In the genomic region with DNA sequence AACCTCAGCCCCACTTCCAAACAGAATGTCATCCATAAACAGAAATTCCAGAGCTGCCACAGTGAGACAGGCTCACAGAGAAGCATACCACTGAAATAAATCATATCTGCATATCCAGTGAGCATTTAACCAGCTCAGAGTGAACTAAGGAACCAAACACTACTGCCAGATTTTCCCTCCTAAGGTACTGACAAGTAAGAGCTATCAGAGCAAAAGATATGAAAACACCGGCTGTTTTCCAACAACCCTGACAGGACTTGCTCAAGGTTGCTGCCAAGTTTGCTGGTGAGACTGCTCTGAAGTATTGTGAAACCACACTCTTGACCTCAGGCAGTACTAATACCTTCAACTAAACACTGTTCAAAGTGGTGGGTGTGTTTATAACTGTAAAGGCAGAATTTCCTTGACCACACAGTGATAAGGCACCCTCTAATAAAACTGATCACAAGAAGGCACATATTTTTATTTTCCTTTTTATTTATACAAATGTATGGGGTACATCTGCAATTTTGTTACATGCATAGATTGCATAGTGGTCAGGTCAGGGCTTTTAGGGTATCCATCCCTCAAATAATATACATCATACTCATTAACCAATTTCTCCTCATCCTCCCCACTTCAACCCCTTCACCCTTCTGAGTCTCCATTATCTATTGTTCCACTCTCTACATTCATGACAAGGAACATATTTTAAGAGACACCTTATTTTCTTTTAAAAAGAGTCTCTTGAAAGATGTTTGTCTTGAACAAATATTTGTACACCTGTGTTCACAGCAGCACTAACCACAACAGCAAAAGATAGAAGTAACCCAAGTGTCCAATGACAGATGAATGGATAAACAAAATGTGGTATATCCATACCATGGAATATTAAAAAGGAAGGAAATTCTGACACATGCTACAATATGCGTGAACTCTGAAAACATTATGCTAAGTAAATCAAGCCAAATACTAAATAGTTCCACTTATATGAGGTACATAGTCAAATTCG, we compare ENCODE assay signal across 10 cellular contexts. TPM values are rescaled to one million over a fixed set of nuclear protein-coding genes. Genes with fewer than 3 reads are reported as not detected.
DNase-seq lines count a peak whose midpoint lies in the region; ATAC-seq and TF ChIP-seq lines count a peak whose summit lies in the region.
"Had no signal": no experiment of that assay in that cellular context is flagged by ENCODE, and none has a peak within 500 bp of the region (broad histone marks: within the 10 kb centered on the region; RNA-seq: fewer than 3 reads in every experiment).

No MANE protein-coding gene starts in this region.

- H3K4me3 ChIP-seq in GM23248 (peak overlapping the region; percentile 36), Loucy (ENCODE audit: low read length, poor library complexity, severe bottlenecking) (peak overlapping the region; percentile 49), astrocyte of the spinal cord (ENCODE audit: low read depth, low read length) (no peak overlapping the region), upper lobe of left lung (no peak overlapping the region), tibial artery (no peak overlapping the region)
- H3K4me3 ChIP-seq: tibial nerve had no signal

- H3K79me2 ChIP-seq in GM23248 (ENCODE audit: insufficient read depth) (peaks cover 40% of the 10 kb centered on the region), Loucy (ENCODE audit: insufficient read depth, low read length) (0 out of 2 replicates have a peak, but pooled peaks cover 4% of the 10 kb centered on the region)

- H3K27ac ChIP-seq in GM23248 = peak overlapping the region; percentile 65
- peak overlapping the region; percentile 33 to 73 (median 53) for H3K27ac ChIP-seq in upper lobe of left lung
- peak overlapping the region in 1 of 2 donors; percentile 35 for H3K27ac ChIP-seq in tibial artery

- WGBS in GM23248 (ENCODE audit: low coverage in 1 of 2, low lambda C conversion rate in 2 of 2, missing lambda C conversion rate in 2 of 2), 2 experiments = 64% methylated on average over 3 of the region's 3 CpGs
- WGBS in upper lobe of left lung, 2 donors = 58 to 59% methylated on average over 3 of the region's 3 CpGs

- H3F3A ChIP-seq in GM23248 (ENCODE audit: insufficient read depth) (peaks cover 46% of the 10 kb centered on the region), Loucy (ENCODE audit: low read depth) (no peaks in the 10 kb centered on the region)

- ATAC-seq in left lobe of liver (peak; percentile 84), upper lobe of left lung (ENCODE audit: low FRiP score in 2 of 2) (peak; percentile 89 to 91)

- no peak overlapping the region for H2AFZ ChIP-seq in GM23248
- H2AFZ ChIP-seq in Loucy (ENCODE audit: low read length) = no peak overlapping the region

- peaks cover 51% of the 10 kb centered on the region for H3K4me1 ChIP-seq in GM23248 (ENCODE audit: insufficient read depth)
- peaks cover 61% of the 10 kb centered on the region for H3K4me1 ChIP-seq in Loucy (ENCODE audit: insufficient read depth, low read length, poor library complexity, severe bottlenecking)
- peaks cover 52 to 69% (median 66%) of the 10 kb centered on the region in 4 donors for H3K4me1 ChIP-seq in upper lobe of left lung
- peaks cover 0 to 61% (median 24%) of the 10 kb centered on the region in 4 donors for H3K4me1 ChIP-seq in tibial artery

- H3K36me3 ChIP-seq in GM23248 (ENCODE audit: low read depth) (no peaks in the 10 kb centered on the region), Loucy (ENCODE audit: insufficient read depth, low read length) (no peaks in the 10 kb centered on the region), upper lobe of left lung (no peaks in the 10 kb centered on the region), tibial artery (no peaks in the 10 kb centered on the region)
- H3K36me3 ChIP-seq: tibial nerve had no signal

- peak; percentile 55 for DNase-seq in NCI-H2196 (lab: John Stamatoyannopoulos, UW; ENCODE audit: unreplicated experiment)
- no peak for DNase-seq in NCI-H2196 treated with DMSO at 0.1 percent for 48 hours (lab: John Stamatoyannopoulos, UW; ENCODE audit: unreplicated experiment)
- DNase-seq in GM23248 = peak; percentile 90
- peak; percentile 94 for DNase-seq in astrocyte of the spinal cord (ENCODE audit: low read depth, low spot score)
- DNase-seq in left lobe of liver (ENCODE audit: low spot score) = peak; percentile 55
- peak in 1 of 2 donors; percentile 75 for DNase-seq in upper lobe of left lung
- no peak for DNase-seq in tibial artery
- DNase-seq: DND-41 had no signal

- in situ Hi-C loops in GM23248 (cut with MboI) (no loop called here), astrocyte of the spinal cord (cut with HindIII; ENCODE audit: low sequenced_read_pairs) (no loop called here)

- H4K20me1 ChIP-seq in GM23248 (ENCODE audit: insufficient read depth) = no peaks in the 10 kb centered on the region
- no peaks in the 10 kb centered on the region for H4K20me1 ChIP-seq in Loucy (ENCODE audit: insufficient read depth, low read length, poor library complexity, severe bottlenecking)

- H3K9me2 ChIP-seq in GM23248 (ENCODE audit: insufficient read depth) = no peaks in the 10 kb centered on the region
- no peaks in the 10 kb centered on the region for H3K9me2 ChIP-seq in Loucy (replicated peaks; ENCODE audit: low read depth, low read length)

- H3K9ac ChIP-seq in GM23248 = peak overlapping the region; percentile 29; the same call in 1 of the 2 replicates
- no peak overlapping the region for H3K9ac ChIP-seq in Loucy (ENCODE audit: low read depth, low read length, poor library complexity, severe bottlenecking)

- TF ChIP-seq CTCF in Loucy (conservative IDR thresholded peaks at IDR 0.05; ENCODE audit: low read length) (no peak), astrocyte of the spinal cord (IDR thresholded peaks at IDR 0.05; ENCODE audit: low read depth, low read length) (no peak), upper lobe of left lung (IDR thresholded peaks at IDR 0.05) (no peak), tibial artery (IDR thresholded peaks at IDR 0.05) (no peak)

- intact Hi-C loops in tibial artery (cut with DNase I; ENCODE audit: low total_unique reads) = no loop called here

- peak in 1 of 4 donors; percentile 53 for TF ChIP-seq EP300 in upper lobe of left lung (IDR thresholded peaks at IDR 0.05)

- no peaks in the 10 kb centered on the region for H3K27me3 ChIP-seq in GM23248 (replicated peaks; ENCODE audit: insufficient read depth)
- H3K27me3 ChIP-seq in Loucy (ENCODE audit: insufficient read depth, low read length, poor library complexity, severe bottlenecking) = no peaks in the 10 kb centered on the region
- no peaks in the 10 kb centered on the region for H3K27me3 ChIP-seq in upper lobe of left lung
- no peaks in the 10 kb centered on the region for H3K27me3 ChIP-seq in tibial artery
- H3K27me3 ChIP-seq: tibial nerve had no signal

- H3K9me3 ChIP-seq in GM23248 (ENCODE audit: low read depth) (no peaks in the 10 kb centered on the region), Loucy (ENCODE audit: insufficient read depth, low read depth, low read length) (no peaks in the 10 kb centered on the region), upper lobe of left lung (no peaks in the 10 kb centered on the region), tibial artery (no peaks in the 10 kb centered on the region)
- H3K9me3 ChIP-seq: tibial nerve had no signal

- TF ChIP-seq POLR2A in upper lobe of left lung (IDR thresholded peaks at IDR 0.05) = no peak

- peak overlapping the region; percentile 64 for H3K4me2 ChIP-seq in GM23248 (ENCODE audit: unreplicated experiment)
- H3K4me2 ChIP-seq in Loucy (ENCODE audit: low read depth, low read length, poor library complexity, severe bottlenecking) = peak overlapping the region; percentile 66

RNA-seq across cellular contexts. Expression of gene SGMS1, which starts 18.2 kb away (rescaled TPM):
- 53.6 and 71.3 TPM in 2 replicates for total RNA-seq in GM23248 (2014; rRNA removed; shearing (Covaris generic))
- 22.7 and 25.1 TPM in 2 replicates for polyA plus RNA-seq in GM23248 (2016; fragmentation: Nextera tagmentation; extraction: Ambion mirVana)
- 17.4 TPM for total RNA-seq in left lobe of liver
- 100 to 1,000 TPM in 4 of 6 donors, 10 to 100 TPM in 2; 66.7 to 230 (median 173) TPM for total RNA-seq in upper lobe of left lung

Comparison
In these comparisons a context has a peak if more than half of its experiments do, and no peak if none do; other contexts are left out.
1. DNase-seq: peak in NCI-H2196 (single experiment), GM23248 (single experiment), astrocyte of the spinal cord (single experiment) and left lobe of liver (single experiment); none in NCI-H2196 treated with DMSO at 0.1 percent for 48 hours (single experiment) and tibial artery (0 of 2).
2. H3K4me3 ChIP-seq: peak in GM23248 (single experiment) and Loucy (single experiment); none in astrocyte of the spinal cord (single experiment), upper lobe of left lung (0 of 4) and tibial artery (0 of 2).